Comparison of ENCODE assay signal across 5 cellular contexts in the genomic region with DNA sequence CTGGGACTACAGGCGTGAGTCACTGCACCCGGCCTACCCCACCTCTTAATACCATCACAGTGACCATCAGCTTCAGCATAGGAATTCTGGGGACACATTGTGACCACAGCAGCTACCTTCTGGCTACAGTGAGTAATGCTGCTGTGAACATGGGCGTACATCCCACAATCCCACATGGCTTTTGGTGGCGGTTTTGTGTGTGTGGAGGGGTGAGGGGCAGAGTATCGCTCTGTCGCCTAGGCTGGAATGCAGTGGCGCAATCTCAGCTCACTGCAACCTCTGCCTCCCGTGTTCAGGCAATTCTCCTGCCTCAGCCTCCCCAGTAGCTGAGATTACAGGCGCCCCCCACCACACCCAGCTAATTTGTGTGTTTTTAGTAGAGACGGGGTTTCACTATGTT. TPM values are rescaled to one million over a fixed set of nuclear protein-coding genes. Genes with fewer than 3 reads are reported as not detected.
"Had no signal": no experiment of that assay in that cellular context is flagged by ENCODE, and none has a peak within 500 bp of the region (broad histone marks: within the 10 kb centered on the region; RNA-seq: fewer than 3 reads in every experiment).

No MANE protein-coding gene starts in this region.

RNA-seq across cellular contexts. Expression of a gene that starts 9.6 kb away (rescaled TPM):
- total RNA-seq: LHCN-M2, PC-3, Peyer's patch, SJCRH30, SK-MEL-5 had no signal

RNA-seq across cellular contexts. Expression of a gene that starts 13.9 kb away (rescaled TPM):
- total RNA-seq: SK-MEL-5 had no signal
